Comparison of ENCODE assay signal across 8 cellular contexts in the genomic region with DNA sequence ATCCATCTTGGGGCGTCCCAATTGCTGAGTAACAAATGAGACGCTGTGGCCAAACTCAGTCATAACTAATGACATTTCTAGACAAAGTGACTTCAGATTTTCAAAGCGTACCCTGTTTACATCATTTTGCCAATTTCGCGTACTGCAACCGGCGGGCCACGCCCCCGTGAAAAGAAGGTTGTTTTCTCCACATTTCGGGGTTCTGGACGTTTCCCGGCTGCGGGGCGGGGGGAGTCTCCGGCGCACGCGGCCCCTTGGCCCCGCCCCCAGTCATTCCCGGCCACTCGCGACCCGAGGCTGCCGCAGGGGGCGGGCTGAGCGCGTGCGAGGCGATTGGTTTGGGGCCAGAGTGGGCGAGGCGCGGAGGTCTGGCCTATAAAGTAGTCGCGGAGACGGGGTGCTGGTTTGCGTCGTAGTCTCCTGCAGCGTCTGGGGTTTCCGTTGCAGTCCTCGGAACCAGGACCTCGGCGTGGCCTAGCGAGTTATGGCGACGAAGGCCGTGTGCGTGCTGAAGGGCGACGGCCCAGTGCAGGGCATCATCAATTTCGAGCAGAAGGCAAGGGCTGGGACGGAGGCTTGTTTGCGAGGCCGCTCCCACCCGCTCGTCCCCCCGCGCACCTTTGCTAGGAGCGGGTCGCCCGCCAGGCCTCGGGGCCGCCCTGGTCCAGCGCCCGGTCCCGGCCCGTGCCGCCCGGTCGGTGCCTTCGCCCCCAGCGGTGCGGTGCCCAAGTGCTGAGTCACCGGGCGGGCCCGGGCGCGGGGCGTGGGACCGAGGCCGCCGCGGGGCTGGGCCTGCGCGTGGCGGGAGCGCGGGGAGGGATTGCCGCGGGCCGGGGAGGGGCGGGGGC. TPM values are rescaled to one million over a fixed set of nuclear protein-coding genes. Genes with fewer than 3 reads are reported as not detected.
A peak's percentile ranks its signal among the peaks of the same experiment; 100 is the strongest.
DNase-seq lines count a peak whose midpoint lies in the region; ATAC-seq, FAIRE-seq and TF ChIP-seq lines count a peak whose summit lies in the region.

A gene (plus strand): TSS at position 408 of the 848 bp plus-strand sequence. CDS start 77 bp downstream, at position 485.

- TF ChIP-seq CTCF in DOHH2 (IDR thresholded peaks at IDR 0.05; ENCODE audit: low read depth, low read length, poor library complexity, severe bottlenecking) (no peak), esophagus squamous epithelium (IDR thresholded peaks at IDR 0.05) (peak in 5 of 6 experiments; percentile 17 to 47 (median 36))

- DNase-seq in GM23248 = peak; percentile 97
- peak; percentile 99 for DNase-seq in Karpas-422
- peak; percentile 80 for DNase-seq in RCC 7860 (ENCODE audit: low spot score)
- peak; percentile 97 for DNase-seq in activated T-cell treated with anti-CD3 and anti-CD28 coated beads, Interleukin-2, amount 50 U/mL, for 72 hours
- DNase-seq in esophagus squamous epithelium (lab: John Stamatoyannopoulos, UW) = peak; percentile 80
- peak; percentile 95 for DNase-seq in myocyte (ENCODE audit: low read depth)
- peak; percentile 91 to 95 for DNase-seq in stimulated activated CD8-positive, alpha-beta memory T cell treated with anti-CD3 and anti-CD28 coated beads, Interleukin-7, amount 100 ng/mL, for 4 hours (ENCODE audit: low read depth in 2 of 2)

- TF ChIP-seq POLR2A in esophagus squamous epithelium (IDR thresholded peaks at IDR 0.05) = peak in 3 of 4 donors; percentile 12 to 93 (median 90)

- H3K36me3 Mint-ChIP-seq in activated T-cell treated with anti-CD3 and anti-CD28 coated beads, Interleukin-2, amount 50 U/mL, for 72 hours (ENCODE audit: insufficient read depth in 2 of 2) = peaks cover 5 to 9% of the 10 kb centered on the region in 2 donors

- peak within 1 kb of the TSS; percentile 80 for H3K4me3 ChIP-seq in DOHH2 (ENCODE audit: low read length)
- peak within 1 kb of the TSS; percentile 100 for H3K4me3 ChIP-seq in GM23248
- H3K4me3 ChIP-seq in Karpas-422 (ENCODE audit: low read length) = peak within 1 kb of the TSS; percentile 97
- peak within 1 kb of the TSS; percentile 76 to 82 (median 79) for H3K4me3 ChIP-seq in esophagus squamous epithelium

- H3K27me3 Mint-ChIP-seq in activated T-cell treated with anti-CD3 and anti-CD28 coated beads, Interleukin-2, amount 50 U/mL, for 72 hours (ENCODE audit: low read depth) = no peaks in the 10 kb centered on the region

- peaks cover 73% of the 10 kb centered on the region for H3K4me1 Mint-ChIP-seq in activated T-cell treated with anti-CD3 and anti-CD28 coated beads, Interleukin-2, amount 50 U/mL, for 72 hours (ENCODE audit: low read depth)

- H3K4me1 ChIP-seq in DOHH2 (ENCODE audit: control insufficient read depth, low read length) = peaks cover 57% of the 10 kb centered on the region
- H3K4me1 ChIP-seq in GM23248 (ENCODE audit: insufficient read depth) = peaks cover 5% of the 10 kb centered on the region; the same call in 1 of the 2 replicates
- peaks cover 44% of the 10 kb centered on the region for H3K4me1 ChIP-seq in Karpas-422 (ENCODE audit: low read length)
- peaks cover 0 to 63% (median 28%) of the 10 kb centered on the region in 3 donors for H3K4me1 ChIP-seq in esophagus squamous epithelium

- H3K4me2 ChIP-seq in DOHH2 (ENCODE audit: low read length) (peak within 1 kb of the TSS; percentile 71), GM23248 (ENCODE audit: unreplicated experiment) (peak within 1 kb of the TSS; percentile 91), Karpas-422 (ENCODE audit: low read depth, low read length, poor library complexity, severe bottlenecking) (peak within 1 kb of the TSS; percentile 96)

- in situ Hi-C loops in GM23248 (cut with MboI) = no loop called here

- H3K27me3 ChIP-seq in DOHH2 (ENCODE audit: control insufficient read depth, low read length) (no peaks in the 10 kb centered on the region), GM23248 (replicated peaks; ENCODE audit: insufficient read depth) (no peaks in the 10 kb centered on the region), Karpas-422 (ENCODE audit: low read length) (no peaks in the 10 kb centered on the region), esophagus squamous epithelium (no peaks in the 10 kb centered on the region)

- no peak for FAIRE-seq in RCC 7860 (lab: Jason Lieb, UNC)

- H4K20me1 ChIP-seq in DOHH2 (ENCODE audit: control insufficient read depth, insufficient read depth, low read depth, low read length) (0 out of 2 replicates have a peak, but pooled peaks cover 22% of the 10 kb centered on the region), GM23248 (ENCODE audit: insufficient read depth) (no peaks in the 10 kb centered on the region; the same call in 1 of the 2 replicates), Karpas-422 (ENCODE audit: insufficient read depth, low read depth, low read length) (peaks cover 33% of the 10 kb centered on the region)

- WGBS in GM23248 (ENCODE audit: low coverage in 1 of 2, low lambda C conversion rate in 2 of 2, missing lambda C conversion rate in 2 of 2), 2 experiments = 1 to 2% methylated on average over 58 to 80 of the region's 91 CpGs
- 0 to 1% methylated on average over 8 to 10 of the region's 91 CpGs for WGBS in esophagus squamous epithelium, 2 donors

- intact Hi-C loops in esophagus squamous epithelium (cut with DNase I) = no loop called here

- peaks cover 3% of the 10 kb centered on the region; the same call in 1 of the 2 replicates for H3F3A ChIP-seq in DOHH2 (ENCODE audit: control insufficient read depth, insufficient read depth)
- no peaks in the 10 kb centered on the region for H3F3A ChIP-seq in GM23248 (ENCODE audit: insufficient read depth)

- H3K9ac ChIP-seq in GM23248 = peak within 1 kb of the TSS; percentile 96
- peak within 1 kb of the TSS; percentile 82 for H3K9ac ChIP-seq in Karpas-422 (ENCODE audit: low read length)

- H3K27ac ChIP-seq in DOHH2 (ENCODE audit: low read depth, low read length) (peak within 1 kb of the TSS; percentile 15), GM23248 (peak within 1 kb of the TSS; percentile 89), Karpas-422 (ENCODE audit: low read length) (peak within 1 kb of the TSS; percentile 71), esophagus squamous epithelium (peak within 1 kb of the TSS; percentile 92 to 97 (median 93))

- H3K9me3 ChIP-seq in DOHH2 (ENCODE audit: control insufficient read depth, insufficient read depth, low read length) (no peaks in the 10 kb centered on the region), GM23248 (ENCODE audit: low read depth) (no peaks in the 10 kb centered on the region), Karpas-422 (ENCODE audit: low read length) (no peaks in the 10 kb centered on the region), esophagus squamous epithelium (no peaks in the 10 kb centered on the region)

- H2AFZ ChIP-seq in GM23248 (peak within 1 kb of the TSS; percentile 87), Karpas-422 (ENCODE audit: low read length) (peak within 1 kb of the TSS; percentile 95)

- peaks cover 39% of the 10 kb centered on the region for H3K36me3 ChIP-seq in DOHH2 (ENCODE audit: control insufficient read depth, low read length)
- no peaks in the 10 kb centered on the region; the same call in 1 of the 2 replicates for H3K36me3 ChIP-seq in GM23248 (ENCODE audit: low read depth)
- H3K36me3 ChIP-seq in Karpas-422 (ENCODE audit: insufficient read depth, low read length) = peaks cover 21% of the 10 kb centered on the region
- peaks cover 0 to 27% (median 0%) of the 10 kb centered on the region in 3 donors for H3K36me3 ChIP-seq in esophagus squamous epithelium

- H3K9me2 ChIP-seq in DOHH2 (replicated peaks; ENCODE audit: control insufficient read depth, low read length) (no peaks in the 10 kb centered on the region), GM23248 (ENCODE audit: insufficient read depth) (no peaks in the 10 kb centered on the region), Karpas-422 (replicated peaks; ENCODE audit: insufficient read depth, low read length) (no peaks in the 10 kb centered on the region)

- peak within 1 kb of the TSS; percentile 98 for H3K4me3 Mint-ChIP-seq in activated T-cell treated with anti-CD3 and anti-CD28 coated beads, Interleukin-2, amount 50 U/mL, for 72 hours

- H3K79me2 ChIP-seq in DOHH2 (ENCODE audit: control insufficient read depth, low read length) (peaks cover 50% of the 10 kb centered on the region), GM23248 (ENCODE audit: insufficient read depth) (peaks cover 45% of the 10 kb centered on the region), Karpas-422 (ENCODE audit: low read length) (peaks cover 45% of the 10 kb centered on the region)

- peak within 1 kb of the TSS; percentile 95 for H3K27ac Mint-ChIP-seq in activated T-cell treated with anti-CD3 and anti-CD28 coated beads, Interleukin-2, amount 50 U/mL, for 72 hours

- ATAC-seq in activated T-cell treated with anti-CD3 and anti-CD28 coated beads, Interleukin-2, amount 50 U/mL, for 72 hours (replicated peaks in 1 of 2) = peak; percentile 90 to 92

- no peaks in the 10 kb centered on the region for H3K9me3 Mint-ChIP-seq in activated T-cell treated with anti-CD3 and anti-CD28 coated beads, Interleukin-2, amount 50 U/mL, for 72 hours

RNA-seq across cellular contexts. Expression of the gene that starts here (rescaled TPM):
- 178 and 185 TPM in 2 replicates for total RNA-seq in GM23248 (2014; rRNA removed; shearing (Covaris generic))
- 334 and 350 TPM in 2 replicates for polyA plus RNA-seq in GM23248 (2016; fragmentation: Nextera tagmentation; extraction: Ambion mirVana)
- 275 and 350 TPM in 2 replicates for total RNA-seq in Karpas-422 (2014; rRNA removed; shearing (Covaris generic); ENCODE audit: low replicate concordance)
- total RNA-seq in activated T-cell treated with anti-CD3 and anti-CD28 coated beads, Interleukin-2, amount 50 U/mL, for 72 hours = 100 to 1,000 TPM; 106 to 114 TPM
- total RNA-seq in esophagus squamous epithelium (100 to 1,000 TPM; 160 to 328 (median 221) TPM), myocyte (175 and 206 TPM in 2 replicates)
- polyA plus RNA-seq in myocyte (2012) = 349 TPM

Comparison
In these comparisons a context has a peak if more than half of its experiments do, and no peak if none do; other contexts are left out.
1. Peak in every context shown above with its lines: DNase-seq, ATAC-seq, H3K4me3 ChIP-seq and H3K27ac ChIP-seq.
2. H3K27ac ChIP-seq: peak in every context shown above with its lines; median percentile 93 in esophagus squamous epithelium; 89 in GM23248; 71 in Karpas-422; 15 in DOHH2.